ENCODE assay signal across 32 cellular contexts in the genomic region with DNA sequence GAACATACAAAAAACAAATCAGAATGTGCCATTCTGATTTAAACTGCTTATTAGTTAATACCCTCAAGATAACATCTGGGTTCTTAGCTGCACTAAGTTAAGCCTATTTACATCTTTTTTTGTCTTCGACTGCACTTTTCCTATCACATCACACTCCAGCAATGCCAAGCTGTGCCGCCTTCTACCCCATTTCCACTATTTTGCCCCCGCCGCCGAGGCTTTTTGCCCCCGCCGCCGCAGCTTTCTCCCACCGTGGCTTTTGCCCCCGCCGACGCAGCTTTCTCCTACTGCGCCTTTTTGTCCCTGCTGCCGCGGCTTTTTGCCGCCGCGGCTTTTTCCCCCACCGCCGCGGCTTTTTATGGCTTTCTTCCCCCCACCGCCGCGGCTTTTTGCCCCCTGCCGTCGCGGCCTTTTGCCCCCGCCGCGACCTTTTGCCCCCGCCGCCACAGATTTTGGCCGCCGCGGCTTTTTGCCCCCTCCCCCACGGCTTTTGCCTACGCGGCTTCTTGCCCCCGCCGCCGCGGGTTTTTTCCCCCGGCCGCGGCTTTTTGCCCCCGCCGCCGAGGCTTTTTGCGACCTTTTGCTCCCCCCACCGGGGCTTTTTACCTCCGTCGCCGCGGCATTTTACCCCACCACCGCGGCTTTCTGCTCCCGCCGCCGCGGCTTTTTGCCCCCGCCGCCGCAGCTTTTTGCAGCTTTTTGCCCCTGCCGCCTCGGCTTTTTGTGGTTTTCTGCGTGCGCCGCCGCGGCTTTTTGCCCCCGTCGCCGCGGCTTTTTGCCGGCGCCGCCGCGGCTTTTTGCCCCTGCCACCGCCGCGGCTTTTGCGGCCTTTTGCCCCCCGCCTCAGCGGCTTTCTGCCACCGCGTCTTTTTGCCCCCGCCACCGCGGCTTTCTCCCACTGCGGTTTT.
A peak's percentile ranks its signal among the peaks of the same experiment; 100 is the strongest.
DNase-seq lines count a peak whose midpoint lies in the region; ATAC-seq and TF ChIP-seq lines count a peak whose summit lies in the region.
"Had no signal": no experiment of that assay in that cellular context is flagged by ENCODE, and none has a peak within 500 bp of the region (broad histone marks: within the 10 kb centered on the region; RNA-seq: fewer than 3 reads in every experiment).

No MANE protein-coding gene starts in this region.

- TF ChIP-seq RAD21 in SK-N-SH (IDR thresholded peaks at IDR 0.05; ENCODE audit: low read length) = no peak

- H3K9ac ChIP-seq in SK-N-SH = no peak overlapping the region
- peak overlapping the region; percentile 30; the same call in 1 of the 2 replicates for H3K9ac ChIP-seq in ES-I3 (ENCODE audit: low read depth, low read length)

- no peaks in the 10 kb centered on the region for H3K36me3 ChIP-seq in SK-N-SH (replicated peaks in 1 of 2; ENCODE audit: control insufficient read depth in 1 of 2, insufficient read depth in 2 of 2, low read length in 1 of 2)
- no peaks in the 10 kb centered on the region for H3K36me3 ChIP-seq in ES-I3 (ENCODE audit: insufficient read depth, low read length)
- no peaks in the 10 kb centered on the region for H3K36me3 ChIP-seq in OCI-LY7 (ENCODE audit: insufficient read depth, low read length)
- H3K36me3 ChIP-seq: pancreas, sigmoid colon, WERI-Rb-1 had no signal

- H3K4me2 ChIP-seq in SK-N-SH (peak overlapping the region; percentile 59), OCI-LY7 (ENCODE audit: low read length) (no peak overlapping the region)

- H4K20me1 ChIP-seq in SK-N-SH (ENCODE audit: insufficient read depth) (no peaks in the 10 kb centered on the region), OCI-LY7 (ENCODE audit: insufficient read depth, low read length) (no peaks in the 10 kb centered on the region)

- no peak for TF ChIP-seq EP300 in SK-N-SH (IDR thresholded peaks at IDR 0.05; ENCODE audit: borderline replicate concordance in 1 of 2, low read depth in 1 of 2, low read length in 1 of 2)

- CTCF ChIA-PET in SK-N-SH (lab: Yijun Ruan, JAX) = no interaction called here
- CTCF ChIA-PET in OCI-LY7 (lab: Charles Lee; ENCODE audit: unreplicated experiment) = no interaction called here
- CTCF ChIA-PET in T-cell (lab: Charles Lee) = no interaction called here

- H3K27me3 Mint-ChIP-seq in T-cell = peaks cover 0 to 4% of the 10 kb centered on the region in 2 donors
- H3K27me3 Mint-ChIP-seq: brain, type B pancreatic cell had no signal

- H3K4me3 ChIP-seq in SK-N-SH (ENCODE audit: low read depth in 2 of 2, low read length in 1 of 2) (peak overlapping the region; percentile 33 to 43; a peak in 3 of 4 replicates), OCI-LY7 (ENCODE audit: low read depth, low read length, poor library complexity, severe bottlenecking) (no peak overlapping the region)
- H3K4me3 ChIP-seq: pancreas, sigmoid colon, SK-N-MC had no signal

- peaks cover 7% of the 10 kb centered on the region; the same call in 1 of the 2 replicates for H3K9me2 ChIP-seq in SK-N-SH
- H3K9me2 ChIP-seq in OCI-LY7 (ENCODE audit: insufficient read depth, low read length) = no peaks in the 10 kb centered on the region

- no peaks in the 10 kb centered on the region for H3K36me3 Mint-ChIP-seq in T-cell
- H3K36me3 Mint-ChIP-seq: brain, immature natural killer cell, natural killer cell, type B pancreatic cell had no signal

- H3K27ac Mint-ChIP-seq in T-cell = no peak overlapping the region
- H3K27ac Mint-ChIP-seq: brain, immature natural killer cell, natural killer cell, type B pancreatic cell had no signal

- no TSS peak for BruUV-seq in OCI-LY7 (replicated peaks; lab: Mats Ljungman, UMichigan)

- peaks cover 0 to 3% (median 0%) of the 10 kb centered on the region in 3 donors for H3K4me1 Mint-ChIP-seq in T-cell
- H3K4me1 Mint-ChIP-seq: brain; CD4-positive, alpha-beta memory T cell; immature natural killer cell; natural killer cell had no signal

- H3K27me3 ChIP-seq in SK-N-SH (ENCODE audit: insufficient read depth) = peaks cover 24% of the 10 kb centered on the region; the same call in 1 of the 2 replicates

- no peaks in the 10 kb centered on the region for H3F3A ChIP-seq in SK-N-SH (replicated peaks; ENCODE audit: insufficient read depth)

- no peaks in the 10 kb centered on the region for H3K9me3 ChIP-seq in SK-N-SH
- H3K9me3 ChIP-seq in ES-I3 (ENCODE audit: control insufficient read depth, insufficient read depth, low read length) = no peaks in the 10 kb centered on the region
- H3K9me3 ChIP-seq in OCI-LY7 (ENCODE audit: low read length) = peaks cover 4% of the 10 kb centered on the region; the same call in 1 of the 2 replicates

- ATAC-seq in SK-N-SH treated with all-trans-retinoic acid at 6 μM for 48 hours (no peak), HG02623 (IDR thresholded peaks at IDR 0.05; ENCODE audit: unreplicated experiment) (no peak), HG02885 (IDR thresholded peaks at IDR 0.05; ENCODE audit: poor library complexity, unreplicated experiment) (no peak), T-cell (replicated peaks in 1 of 4) (no peak)
- ATAC-seq: left ventricle myocardium superior, natural killer cell, pancreas had no signal

- DNase-seq in SK-N-SH (peak; percentile 11), OCI-LY7 (ENCODE audit: low spot score) (peak; percentile 3), posterior vena cava (ENCODE audit: low spot score) (peak; percentile 81), T-cell (no peak)
- DNase-seq: activated effector memory CD4-positive, alpha-beta T cell treated with anti-CD3 and anti-CD28 coated beads, Interleukin-2, amount 50 U/mL, for 16 hours; CD4-positive, alpha-beta memory T cell; DMS153; effector CD4-positive, alpha-beta T cell; erythroblast; GDM1; hippocampal formation; immature natural killer cell; Kasumi-1; left ventricle myocardium superior; natural killer cell; NCI-H1092; NCI-H187 treated with DMSO at 0.1 percent for 48 hours; NCI-H526; sigmoid colon; stimulated activated CD8-positive, alpha-beta memory T cell treated with anti-CD3 and anti-CD28 coated beads, Interleukin-4, amount 100 ng/mL, for 48 hours; T-helper 9 cell; WERI-Rb-1 had no signal

- H3K79me2 ChIP-seq in SK-N-SH (ENCODE audit: insufficient read depth) (no peaks in the 10 kb centered on the region), OCI-LY7 (ENCODE audit: insufficient read depth, low read depth, low read length) (no peaks in the 10 kb centered on the region)

- no peak overlapping the region for H3K27ac ChIP-seq in SK-N-SH (ENCODE audit: low read depth in 2 of 2, low read length in 1 of 2)
- H3K27ac ChIP-seq in OCI-LY7 (ENCODE audit: low read depth, low read length, poor library complexity, severe bottlenecking) = no peak overlapping the region
- H3K27ac ChIP-seq: 22Rv1, pancreas, RWPE1, sigmoid colon, SK-N-MC, WERI-Rb-1 had no signal

- H3K9me3 Mint-ChIP-seq in T-cell = peaks cover 0 to 7% (median 3%) of the 10 kb centered on the region in 3 donors
- H3K9me3 Mint-ChIP-seq: type B pancreatic cell had no signal

- 41% methylated on average over 91 of the region's 91 CpGs for WGBS in SK-N-SH (ENCODE audit: low lambda C conversion rate)

- no peak overlapping the region for H3K4me3 Mint-ChIP-seq in T-cell
- H3K4me3 Mint-ChIP-seq: brain; CD4-positive, alpha-beta memory T cell; immature natural killer cell; natural killer cell; type B pancreatic cell had no signal

- intact Hi-C loops in OCI-LY7 (cut with micrococcal nuclease; ENCODE audit: unreplicated experiment) = no loop called here
- intact Hi-C loops in posterior vena cava (cut with DNase I) = no loop called here

- H3K4me1 ChIP-seq in SK-N-SH (ENCODE audit: control insufficient read depth in 1 of 2, insufficient read depth in 2 of 2, low read depth in 1 of 2, low read length in 1 of 2) (no peaks in the 10 kb centered on the region; a peak in 1 of 4 replicates), ES-I3 (ENCODE audit: insufficient read depth, low read length) (no peaks in the 10 kb centered on the region), OCI-LY7 (ENCODE audit: insufficient read depth, low read length, poor library complexity, severe bottlenecking) (no peaks in the 10 kb centered on the region)
- H3K4me1 ChIP-seq: pancreas, sigmoid colon had no signal

- POLR2A ChIA-PET in SK-N-SH (lab: Yijun Ruan, JAX) = no interaction called here
- POLR2A ChIA-PET in OCI-LY7 (lab: Charles Lee) = no interaction called here
- POLR2A ChIA-PET in T-cell (lab: Charles Lee) = no interaction called here

- TF ChIP-seq CTCF in SK-N-SH (IDR thresholded peaks at IDR 0.05) (no peak), OCI-LY7 (conservative IDR thresholded peaks at IDR 0.05; ENCODE audit: low read length) (no peak)

- 0 out of 2 replicates have a peak overlapping the region, but pooled peaks have one; percentile 51 for H2AFZ ChIP-seq in SK-N-SH (ENCODE audit: low read depth)
- H2AFZ ChIP-seq in OCI-LY7 (ENCODE audit: low read length) = no peak overlapping the region

TF ChIP-seq in SK-N-SH, 30 proteins besides CTCF, POLR2A, EP300 and RAD21:
- TF ChIP-seq CHD2 (IDR thresholded peaks at IDR 0.05; ENCODE audit: low read length, partially characterized antibody) (no peak), SMC3 (IDR thresholded peaks at IDR 0.05; ENCODE audit: low read depth, low read length) (no peak), EZH2phosphoT487 (IDR thresholded peaks at IDR 0.05; ENCODE audit: borderline replicate concordance, low read depth) (0 out of 2 replicates have a peak, but pooled peaks have one; percentile 73)

TF ChIP-seq in SK-N-SH treated with all-trans-retinoic acid at 6 μM for 48 hours, 23 proteins besides CTCF, POLR2A, EP300 and RAD21:
- TF ChIP-seq SNAI2 (CRISPR knock-in tag; IDR thresholded peaks at IDR 0.05) = no peak
- TF ChIP-seq ESRRG (CRISPR knock-in tag; IDR thresholded peaks at IDR 0.05) = no peak
- TF ChIP-seq ZFP3 (CRISPR knock-in tag; IDR thresholded peaks at IDR 0.05) = no peak
- no peak for TF ChIP-seq ZC3H10 (CRISPR knock-in tag; IDR thresholded peaks at IDR 0.05)
- TF ChIP-seq ISL1 (CRISPR knock-in tag; IDR thresholded peaks at IDR 0.05) = no peak
- TF ChIP-seq PPARA (CRISPR knock-in tag; IDR thresholded peaks at IDR 0.05; ENCODE audit: borderline replicate concordance) = no peak
- no peak for TF ChIP-seq TCF4 (CRISPR knock-in tag; IDR thresholded peaks at IDR 0.05; ENCODE audit: borderline replicate concordance)
- TF ChIP-seq GLIS3 (CRISPR knock-in tag; IDR thresholded peaks at IDR 0.05) = no peak
- no peak for TF ChIP-seq ZNF8 (CRISPR knock-in tag; IDR thresholded peaks at IDR 0.05)

Comparison
In these comparisons a context has a peak if more than half of its experiments do, and no peak if none do; other contexts are left out.
1. DNase-seq: peak in SK-N-SH (single experiment), OCI-LY7 (single experiment) and posterior vena cava (single experiment); none in T-cell (0 of 34).